Comparison of ENCODE assay signal across 1 cellular context in the genomic region with DNA sequence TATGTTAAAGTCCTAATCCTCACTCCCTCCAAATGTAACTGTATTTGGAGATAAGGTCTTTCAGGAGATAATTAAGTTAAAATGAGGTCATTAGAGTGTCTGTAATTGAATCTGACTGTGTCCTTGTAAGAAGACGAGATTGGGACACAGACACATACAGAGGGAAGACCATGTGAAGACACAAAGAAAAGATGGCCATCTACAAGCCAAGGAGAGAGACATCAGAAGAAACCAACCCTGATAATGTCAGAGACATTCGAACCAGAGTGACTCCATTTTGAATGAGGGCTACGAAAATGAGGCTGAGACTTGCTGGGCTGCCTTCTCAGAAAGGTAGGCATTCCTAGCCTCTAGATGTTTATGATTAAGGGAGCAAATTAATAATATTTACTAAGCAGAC.
TF ChIP-seq lines count a peak whose summit lies in the region.

No MANE protein-coding gene starts in this region.

TF ChIP-seq in K562, 482 proteins besides CTCF, POLR2A, EP300 and RAD21 (continued from another document and continues in another):
- TF ChIP-seq, protein P1, sequence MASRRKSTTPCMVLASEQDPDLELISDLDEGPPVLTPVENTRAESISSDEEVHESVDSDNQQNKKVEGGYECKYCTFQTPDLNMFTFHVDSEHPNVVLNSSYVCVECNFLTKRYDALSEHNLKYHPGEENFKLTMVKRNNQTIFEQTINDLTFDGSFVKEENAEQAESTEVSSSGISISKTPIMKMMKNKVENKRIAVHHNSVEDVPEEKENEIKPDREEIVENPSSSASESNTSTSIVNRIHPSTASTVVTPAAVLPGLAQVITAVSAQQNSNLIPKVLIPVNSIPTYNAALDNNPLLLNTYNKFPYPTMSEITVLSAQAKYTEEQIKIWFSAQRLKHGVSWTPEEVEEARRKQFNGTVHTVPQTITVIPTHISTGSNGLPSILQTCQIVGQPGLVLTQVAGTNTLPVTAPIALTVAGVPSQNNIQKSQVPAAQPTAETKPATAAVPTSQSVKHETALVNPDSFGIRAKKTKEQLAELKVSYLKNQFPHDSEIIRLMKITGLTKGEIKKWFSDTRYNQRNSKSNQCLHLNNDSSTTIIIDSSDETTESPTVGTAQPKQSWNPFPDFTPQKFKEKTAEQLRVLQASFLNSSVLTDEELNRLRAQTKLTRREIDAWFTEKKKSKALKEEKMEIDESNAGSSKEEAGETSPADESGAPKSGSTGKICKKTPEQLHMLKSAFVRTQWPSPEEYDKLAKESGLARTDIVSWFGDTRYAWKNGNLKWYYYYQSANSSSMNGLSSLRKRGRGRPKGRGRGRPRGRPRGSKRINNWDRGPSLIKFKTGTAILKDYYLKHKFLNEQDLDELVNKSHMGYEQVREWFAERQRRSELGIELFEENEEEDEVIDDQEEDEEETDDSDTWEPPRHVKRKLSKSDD (conservative IDR thresholded peaks at IDR 0.05; ENCODE audit: low read length): no peak
- TF ChIP-seq PHB (CRISPR knock-in tag; IDR thresholded peaks at IDR 0.05) (no peak), ZNF318 (IDR thresholded peaks at IDR 0.05; ENCODE audit: borderline replicate concordance in 1 of 2, low read depth in 1 of 2) (no peak), ZNF444 (CRISPR knock-in tag; IDR thresholded peaks at IDR 0.05) (0 out of 2 replicates have a peak, but pooled peaks have one; percentile 22), ZFX (CRISPR knock-in tag; IDR thresholded peaks at IDR 0.05) (no peak), TEAD2 (tag; IDR thresholded peaks at IDR 0.05) (peak; percentile 71), NR2C1 (IDR thresholded peaks at IDR 0.05) (no peak), NR2C1 (tag; IDR thresholded peaks at IDR 0.05) (peak; percentile 77), SNAPC5 (CRISPR knock-in tag; IDR thresholded peaks at IDR 0.05) (no peak), ZNF507 (tag; conservative IDR thresholded peaks at IDR 0.05) (0 out of 2 replicates have a peak, but pooled peaks have one; percentile 30), GATA2 (CRISPR knock-in tag; IDR thresholded peaks at IDR 0.05) (no peak), E2F8 (IDR thresholded peaks at IDR 0.05; ENCODE audit: low read depth, partially characterized antibody) (no peak), PHTF2 (CRISPR knock-in tag; IDR thresholded peaks at IDR 0.05) (no peak), TFAP4 (CRISPR knock-in tag; IDR thresholded peaks at IDR 0.05; ENCODE audit: borderline replicate concordance) (no peak), ZEB2 (IDR thresholded peaks at IDR 0.05) (no peak), NR2C2 (CRISPR knock-in tag; IDR thresholded peaks at IDR 0.05) (no peak), NR2C2 (tag; IDR thresholded peaks at IDR 0.05) (peak; percentile 28; the same call in 1 of the 2 replicates), MEIS2 (IDR thresholded peaks at IDR 0.05; ENCODE audit: partially characterized antibody) (no peak), PTRF (tag; IDR thresholded peaks at IDR 0.05) (peak; percentile 89), NR0B1 (IDR thresholded peaks at IDR 0.05; ENCODE audit: partially characterized antibody) (no peak), ZNF584 (CRISPR knock-in tag; IDR thresholded peaks at IDR 0.05; ENCODE audit: low read depth) (peak; percentile 85), SRF (CRISPR knock-in tag; IDR thresholded peaks at IDR 0.05) (no peak), MYNN (IDR thresholded peaks at IDR 0.05) (no peak), MYNN (CRISPR knock-in tag; IDR thresholded peaks at IDR 0.05) (no peak), ZNF644 (tag; IDR thresholded peaks at IDR 0.05; ENCODE audit: low read depth) (peak; percentile 87), ZNF146 (CRISPR knock-in tag; IDR thresholded peaks at IDR 0.05; ENCODE audit: unreplicated experiment) (no peak), ZNF551 (CRISPR knock-in tag; IDR thresholded peaks at IDR 0.05) (no peak), PRDM10 (IDR thresholded peaks at IDR 0.05; ENCODE audit: partially characterized antibody) (no peak)
- TF ChIP-seq, protein P2, sequence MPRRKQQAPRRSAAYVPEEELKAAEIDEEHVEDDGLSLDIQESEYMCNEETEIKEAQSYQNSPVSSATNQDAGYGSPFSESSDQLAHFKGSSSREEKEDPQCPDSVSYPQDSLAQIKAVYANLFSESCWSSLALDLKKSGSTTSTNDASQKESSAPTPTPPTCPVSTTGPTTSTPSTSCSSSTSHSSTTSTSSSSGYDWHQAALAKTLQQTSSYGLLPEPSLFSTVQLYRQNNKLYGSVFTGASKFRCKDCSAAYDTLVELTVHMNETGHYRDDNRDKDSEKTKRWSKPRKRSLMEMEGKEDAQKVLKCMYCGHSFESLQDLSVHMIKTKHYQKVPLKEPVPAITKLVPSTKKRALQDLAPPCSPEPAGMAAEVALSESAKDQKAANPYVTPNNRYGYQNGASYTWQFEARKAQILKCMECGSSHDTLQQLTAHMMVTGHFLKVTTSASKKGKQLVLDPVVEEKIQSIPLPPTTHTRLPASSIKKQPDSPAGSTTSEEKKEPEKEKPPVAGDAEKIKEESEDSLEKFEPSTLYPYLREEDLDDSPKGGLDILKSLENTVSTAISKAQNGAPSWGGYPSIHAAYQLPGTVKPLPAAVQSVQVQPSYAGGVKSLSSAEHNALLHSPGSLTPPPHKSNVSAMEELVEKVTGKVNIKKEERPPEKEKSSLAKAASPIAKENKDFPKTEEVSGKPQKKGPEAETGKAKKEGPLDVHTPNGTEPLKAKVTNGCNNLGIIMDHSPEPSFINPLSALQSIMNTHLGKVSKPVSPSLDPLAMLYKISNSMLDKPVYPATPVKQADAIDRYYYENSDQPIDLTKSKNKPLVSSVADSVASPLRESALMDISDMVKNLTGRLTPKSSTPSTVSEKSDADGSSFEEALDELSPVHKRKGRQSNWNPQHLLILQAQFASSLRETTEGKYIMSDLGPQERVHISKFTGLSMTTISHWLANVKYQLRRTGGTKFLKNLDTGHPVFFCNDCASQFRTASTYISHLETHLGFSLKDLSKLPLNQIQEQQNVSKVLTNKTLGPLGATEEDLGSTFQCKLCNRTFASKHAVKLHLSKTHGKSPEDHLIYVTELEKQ (CRISPR knock-in tag; IDR thresholded peaks at IDR 0.05): 0 out of 2 replicates have a peak, but pooled peaks have one; percentile 25
